9 cellular contexts compared by ENCODE assay signal in genomic region chr1:210464519-210465039, GRCh38.
DNase-seq lines count a peak whose midpoint lies in the region; ATAC-seq and TF ChIP-seq lines count a peak whose summit lies in the region.
"Had no signal": no experiment of that assay in that cellular context is flagged by ENCODE, and none has a peak within 500 bp of the region (broad histone marks: within the 10 kb centered on the region; RNA-seq: fewer than 3 reads in every experiment).

No MANE protein-coding gene starts in this region.

- H3K27me3 Mint-ChIP-seq in osteocyte (ENCODE audit: unreplicated experiment), result no peaks in the 10 kb centered on the region

- no peak overlapping the region for H3K27ac Mint-ChIP-seq in osteocyte (ENCODE audit: unreplicated experiment)
- H3K27ac Mint-ChIP-seq: neural progenitor cell had no signal

- TF ChIP-seq CTCF in osteocyte (IDR thresholded peaks at IDR 0.05), result no peak

- H3K36me3 Mint-ChIP-seq in osteocyte (ENCODE audit: unreplicated experiment), result peaks cover 3% of the 10 kb centered on the region
- H3K36me3 Mint-ChIP-seq: neural progenitor cell had no signal

- H3K4me3 Mint-ChIP-seq in osteocyte (ENCODE audit: unreplicated experiment), result no peak overlapping the region
- H3K4me3 Mint-ChIP-seq: neural progenitor cell had no signal

- no peaks in the 10 kb centered on the region for H3K9me3 Mint-ChIP-seq in osteocyte (ENCODE audit: unreplicated experiment)
- H3K9me3 Mint-ChIP-seq: neural progenitor cell had no signal

- no peak for ATAC-seq in GM21381 (IDR thresholded peaks at IDR 0.05; ENCODE audit: unreplicated experiment)

- H3K4me1 Mint-ChIP-seq in osteocyte (ENCODE audit: unreplicated experiment), result peaks cover 15% of the 10 kb centered on the region

- DNase-seq in activated CD4-positive, alpha-beta T cell treated with anti-CD3 and anti-CD28 coated beads, Interleukin-2, amount 50 U/mL, for 48 hours, result peak; percentile 18 to 41
- DNase-seq in activated CD4-positive, alpha-beta T cell treated with anti-CD3 and anti-CD28 coated beads, Interleukin-2, amount 50 U/mL, for 4 hours, result no peak
- peak; percentile 91 for DNase-seq in HK-2 (ENCODE audit: unreplicated experiment)
- peak; percentile 44 to 49 for DNase-seq in activated T-cell treated with anti-CD3 and anti-CD28 coated beads, Interleukin-2, amount 50 U/mL, for 48 hours
- peak; percentile 80 for DNase-seq in renal cortical epithelial cell (ENCODE audit: low read depth)
- DNase-seq in OCI-M1 (lab: John Stamatoyannopoulos, UW), result no peak
- DNase-seq in osteocyte (ENCODE audit: extremely low spot score, unreplicated experiment), result no peak

Comparison
In these comparisons a context has a peak if more than half of its experiments do, and no peak if none do; other contexts are left out.
1. DNase-seq: peak in activated CD4-positive, alpha-beta T cell treated with anti-CD3 and anti-CD28 coated beads, Interleukin-2, amount 50 U/mL, for 48 hours (2 of 2), HK-2 (single experiment), activated T-cell treated with anti-CD3 and anti-CD28 coated beads, Interleukin-2, amount 50 U/mL, for 48 hours (2 of 2) and renal cortical epithelial cell (single experiment); none in activated CD4-positive, alpha-beta T cell treated with anti-CD3 and anti-CD28 coated beads, Interleukin-2, amount 50 U/mL, for 4 hours (0 of 2), OCI-M1 (single experiment) and osteocyte (single experiment).